ENCODE assay signal across 16 cellular contexts in genomic region chr4:8270418-8270771, GRCh38. TPM values are rescaled to one million over a fixed set of nuclear protein-coding genes. Genes with fewer than 3 reads are reported as not detected.
DNase-seq lines count a peak whose midpoint lies in the region; ATAC-seq, FAIRE-seq and TF ChIP-seq lines count a peak whose summit lies in the region.
"Had no signal": no experiment of that assay in that cellular context is flagged by ENCODE, and none has a peak within 500 bp of the region (broad histone marks: within the 10 kb centered on the region; RNA-seq: fewer than 3 reads in every experiment).

No MANE protein-coding gene starts in this region.

- no peak for TF ChIP-seq CTCF in A549 (IDR thresholded peaks at IDR 0.05)
- no peak for TF ChIP-seq CTCF in NB4 (IDR thresholded peaks at IDR 0.05; ENCODE audit: low read depth, low read length)
- TF ChIP-seq CTCF in gastroesophageal sphincter (IDR thresholded peaks at IDR 0.05), result no peak
- no peak for TF ChIP-seq CTCF in prostate gland (IDR thresholded peaks at IDR 0.05)

- intact Hi-C loops in prostate gland (cut with DNase I), result loop anchor here (5.0 kb wide), 1 partner anchor 37 kb away; no protein-coding TSS in a partner anchor

- DNase-seq in A549 (ENCODE audit: low read depth in 1 of 2, low spot score in 1 of 2), result no peak
- no peak for DNase-seq in NB4 (ENCODE audit: low read depth)
- DNase-seq in prostate gland (ENCODE audit: low spot score), result no peak
- no peak for DNase-seq in cerebellum (ENCODE audit: low spot score)
- DNase-seq in activated CD4-positive, CD25-positive, alpha-beta regulatory T cell (lab: John Stamatoyannopoulos, UW), result no peak
- DNase-seq in NCI-H510A (lab: John Stamatoyannopoulos, UW), result no peak
- no peak for DNase-seq in foreskin melanocyte
- DNase-seq: activated CD8-positive, alpha-beta memory T cell treated with anti-CD3 and anti-CD28 coated beads, Interleukin-2, amount 50 U/mL, for 4 hours; adrenal gland; DND-41; effector memory CD8-positive, alpha-beta T cell; hippocampal formation; NCI-H1436; SJCRH30 had no signal

- TF ChIP-seq POLR2A in A549 (IDR thresholded peaks at IDR 0.05; ENCODE audit: low read length) (no peak), NB4 (IDR thresholded peaks at IDR 0.05; ENCODE audit: extremely low read depth, insufficient read length) (no peak), gastroesophageal sphincter (IDR thresholded peaks at IDR 0.05) (no peak), prostate gland (IDR thresholded peaks at IDR 0.05) (no peak)

- H3K27ac ChIP-seq in A549 (no peak overlapping the region; a peak in 1 of 6 replicates), gastroesophageal sphincter (peak overlapping the region in 3 of 4 donors; percentile 80 to 90 (median 82)), prostate gland (peak overlapping the region in 1 of 2 donors; percentile 15)
- H3K27ac ChIP-seq: SJCRH30 had no signal

- CTCF ChIA-PET in A549 (lab: Yijun Ruan, JAX), result interaction anchor here (4.7 kb wide), 1 partner anchor 27 kb away, joined by 39 read pairs; no protein-coding TSS in a partner anchor

- ATAC-seq in A549 (no peak), gastroesophageal sphincter (no peak)
- ATAC-seq: effector memory CD8-positive, alpha-beta T cell had no signal

- H3K9me3 ChIP-seq in A549, result no peaks in the 10 kb centered on the region
- H3K9me3 ChIP-seq in gastroesophageal sphincter, result no peaks in the 10 kb centered on the region
- H3K9me3 ChIP-seq in prostate gland, result no peaks in the 10 kb centered on the region
- H3K9me3 ChIP-seq: adrenal gland, SJCRH30 had no signal

- H3K4me1 ChIP-seq in A549 (peaks cover 12% of the 10 kb centered on the region; the same call in 1 of the 3 replicates), gastroesophageal sphincter (peaks cover 0 to 82% (median 50%) of the 10 kb centered on the region in 3 donors), prostate gland (replicated peaks) (peaks cover 11% of the 10 kb centered on the region)

- POLR2A ChIA-PET in A549 (lab: Yijun Ruan, JAX), result no interaction called here

- no peak for FAIRE-seq in A549 (lab: Jason Lieb, UNC)

- no peak for TF ChIP-seq RAD21 in A549 (conservative IDR thresholded peaks at IDR 0.05 in 1 of 2, IDR thresholded peaks at IDR 0.05 in 1 of 2)

- 58% methylated on average over 6 of the region's 11 CpGs for WGBS in A549 (ENCODE audit: missing lambda C conversion rate)
- WGBS in gastroesophageal sphincter (ENCODE audit: low coverage in 1 of 2), 2 donors, result 34 to 70% methylated on average over 2 to 6 of the region's 11 CpGs
- WGBS in prostate gland, result 54% methylated on average over 11 of the region's 11 CpGs

- H3K27me3 ChIP-seq in gastroesophageal sphincter (peaks cover 11% of the 10 kb centered on the region), prostate gland (replicated peaks; ENCODE audit: insufficient read depth) (no peaks in the 10 kb centered on the region)
- H3K27me3 ChIP-seq: SJCRH30 had no signal

- peak overlapping the region; percentile 61 for H3K4me2 ChIP-seq in A549

- H3K4me3 ChIP-seq in A549 (peak overlapping the region; percentile 40; the same call in 1 of the 3 replicates), NB4 (ENCODE audit: low read depth, low read length) (peak overlapping the region; percentile 54), gastroesophageal sphincter (peak overlapping the region; percentile 48 to 65), prostate gland (peak overlapping the region; percentile 32 to 33)
- H3K4me3 ChIP-seq: SJCRH30 had no signal

- H3K36me3 ChIP-seq in gastroesophageal sphincter, result no peaks in the 10 kb centered on the region
- no peaks in the 10 kb centered on the region for H3K36me3 ChIP-seq in prostate gland
- H3K36me3 ChIP-seq: adrenal gland, SJCRH30 had no signal

- TF ChIP-seq EP300 in A549 (IDR thresholded peaks at IDR 0.05), result no peak
- TF ChIP-seq EP300 in gastroesophageal sphincter (IDR thresholded peaks at IDR 0.05), result no peak

TF ChIP-seq in A549, 52 proteins besides CTCF, POLR2A, EP300 and RAD21:
- TF ChIP-seq CHD4 (IDR thresholded peaks at IDR 0.05; ENCODE audit: borderline replicate concordance), result no peak
- TF ChIP-seq E2F6 (IDR thresholded peaks at IDR 0.05; ENCODE audit: borderline replicate concordance, low read depth), result no peak
- no peak for TF ChIP-seq ZFP36 (IDR thresholded peaks at IDR 0.05; ENCODE audit: borderline replicate concordance, partially characterized antibody)
- no peak for TF ChIP-seq POLR2AphosphoS2 (conservative IDR thresholded peaks at IDR 0.05; ENCODE audit: low read length)
- TF ChIP-seq CHD2 (IDR thresholded peaks at IDR 0.05; ENCODE audit: low read length, partially characterized antibody), result no peak
- TF ChIP-seq PHF8 (IDR thresholded peaks at IDR 0.05; ENCODE audit: borderline replicate concordance, low read depth), result no peak
- no peak for TF ChIP-seq EHMT2 (IDR thresholded peaks at IDR 0.05; ENCODE audit: low read depth)
- no peak for TF ChIP-seq ZNF302 (CRISPR knock-in tag; IDR thresholded peaks at IDR 0.05)
- TF ChIP-seq RCOR1 (IDR thresholded peaks at IDR 0.05; ENCODE audit: low read depth, low read length), result no peak
- TF ChIP-seq GATA3 (IDR thresholded peaks at IDR 0.05; ENCODE audit: borderline replicate concordance), result no peak
- TF ChIP-seq HDAC2 (IDR thresholded peaks at IDR 0.05), result no peak

RNA-seq across cellular contexts. Expression of gene HTRA3, which starts 0.8 kb away (rescaled TPM):
- polyA plus RNA-seq in A549 (2011; rRNA removed) (7.4 and 9.2 TPM in 2 replicates), A549 (2017; fragmentation: RNase III; extraction: RNeasy Plus Mini Kit Qiagen cat#74134 plus additional on column Dnase treatment) (4.6 to 8.0 TPM (median 4.9 TPM) in 3 replicates)
- polyA plus RNA-seq in A549 (2012; cell fraction: cytosol; rRNA removed), result 11.8 and 19.5 TPM in 2 replicates
- 18.5 and 23.8 TPM in 2 replicates for polyA plus RNA-seq in A549 (2012; cell fraction: nucleus; rRNA removed)
- polyA minus RNA-seq in A549 (2011; rRNA and poly(A)+ RNA removed), result 5.4 and 5.6 TPM in 2 replicates
- total RNA-seq in gastroesophageal sphincter (10 to 100 TPM; 30.2 to 80.5 (median 59.9) TPM), prostate gland (10 to 100 TPM in 1 of 2 donors, 1 to 10 TPM in 1; 6.0 to 18.9 TPM), cerebellum (2.4 TPM)
- total RNA-seq: mononuclear cell had no signal

Comparison
In these comparisons a context has a peak if more than half of its experiments do, and no peak if none do; other contexts are left out.
1. H3K27ac ChIP-seq: peak in gastroesophageal sphincter (3 of 4); none in A549 (0 of 2).
2. Peak in every context shown above with its lines, with median percentiles within 50 percentile points of each other: H3K4me3 ChIP-seq.